Comparison of ENCODE assay signal across 11 cellular contexts in genomic region chr1:3676581-3677410, GRCh38. TPM values are rescaled to one million over a fixed set of nuclear protein-coding genes. Genes with fewer than 3 reads are reported as not detected.
DNase-seq lines count a peak whose midpoint lies in the region; ATAC-seq, FAIRE-seq and TF ChIP-seq lines count a peak whose summit lies in the region.
"Had no signal": no experiment of that assay in that cellular context is flagged by ENCODE, and none has a peak within 500 bp of the region (broad histone marks: within the 10 kb centered on the region; RNA-seq: fewer than 3 reads in every experiment).

No MANE protein-coding gene starts in this region.

- H3K36me3 Mint-ChIP-seq in CD14-positive monocyte, result peaks cover 0 to 3% of the 10 kb centered on the region in 2 donors

- H3K27me3 ChIP-seq in Peyer's patch, result no peaks in the 10 kb centered on the region

- DNase-seq in CD14-positive monocyte (ENCODE audit: low spot score), result no peak
- peak in 2 of 3 donors; percentile 68 to 69 for DNase-seq in Peyer's patch
- no peak for DNase-seq in urothelium cell line (ENCODE audit: low spot score)
- no peak for DNase-seq in DMS53 treated with DMSO at 0.1 percent for 48 hours (lab: John Stamatoyannopoulos, UW; ENCODE audit: unreplicated experiment)
- DNase-seq in foreskin melanocyte, result no peak
- DNase-seq in D341Med (ENCODE audit: low spot score), result no peak
- DNase-seq: DMS 273 treated with DMSO at 0.1 percent for 48 hours had no signal

- TF ChIP-seq CTCF in CD14-positive monocyte (IDR thresholded peaks at IDR 0.05), result no peak
- no peak for TF ChIP-seq CTCF in Peyer's patch (IDR thresholded peaks at IDR 0.05)

- peaks cover 0 to 20% (median 0%) of the 10 kb centered on the region in 4 donors for H3K4me1 ChIP-seq in Peyer's patch

- TF ChIP-seq POLR2A in GM18951 (IDR thresholded peaks at IDR 0.05; ENCODE audit: extremely low read depth, insufficient read depth, insufficient read length), result peak; percentile 25
- no peak for TF ChIP-seq POLR2A in Peyer's patch (IDR thresholded peaks at IDR 0.05)

- H3K4me3 Mint-ChIP-seq in CD14-positive monocyte, result peak overlapping the region in 1 of 2 donors; percentile 76

- peak overlapping the region in 1 of 4 donors; percentile 65 for H3K27ac ChIP-seq in Peyer's patch
- H3K27ac ChIP-seq: cardiac muscle cell had no signal

- peaks cover 70% of the 10 kb centered on the region for H3K4me1 Mint-ChIP-seq in CD14-positive monocyte

- H3K4me3 ChIP-seq in Peyer's patch, result no peak overlapping the region
- H3K4me3 ChIP-seq: cardiac muscle cell had no signal

- in situ Hi-C loops in GM18951 (cut with MboI; ENCODE audit: low sequenced_read_pairs, unreplicated experiment), result no loop called here

- ATAC-seq in HG02943 (IDR thresholded peaks at IDR 0.05; ENCODE audit: low read depth, unreplicated experiment), result peak; percentile 57
- ATAC-seq: Panc1 had no signal

- peaks cover 0 to 16% (median 10%) of the 10 kb centered on the region in 3 donors for H3K27me3 Mint-ChIP-seq in CD14-positive monocyte (ENCODE audit: low read depth in 3 of 3)

- no peaks in the 10 kb centered on the region for H3K36me3 ChIP-seq in Peyer's patch
- H3K36me3 ChIP-seq: cardiac muscle cell had no signal

- H3K9me3 Mint-ChIP-seq in CD14-positive monocyte, result peaks cover 0 to 3% (median 0%) of the 10 kb centered on the region in 7 donors

- H3K27ac Mint-ChIP-seq in CD14-positive monocyte, result peak overlapping the region; percentile 83 to 93 (median 90)

- H3K9me3 ChIP-seq in Peyer's patch, result no peaks in the 10 kb centered on the region

- no peak for FAIRE-seq in urothelium cell line (lab: Jason Lieb, UNC)

- intact Hi-C loops in CD14-positive monocyte (cut with micrococcal nuclease), result no loop called here

RNA-seq across cellular contexts. Expression of gene TP73, which starts 24.5 kb away (rescaled TPM):
- under 1 TPM in 1 of 2 donors, not detected in 1; 0.42 TPM for polyA plus RNA-seq in CD14-positive monocyte
- total RNA-seq in Peyer's patch, result under 1 TPM in 1 of 4 donors, not detected in 3; 0.38 TPM
- total RNA-seq: cardiac muscle cell had no signal

RNA-seq across cellular contexts. Expression of gene WRAP73, which starts 26.9 kb away (rescaled TPM):
- polyA plus RNA-seq in CD14-positive monocyte, result 10 to 100 TPM; 26.1 to 33.2 TPM
- total RNA-seq in Peyer's patch, result 10 to 100 TPM; 34.3 to 71.1 (median 49.4) TPM

RNA-seq across cellular contexts. Expression of gene TPRG1L, which starts 52.0 kb away (rescaled TPM):
- 10 to 100 TPM; 18.5 to 19.7 TPM for polyA plus RNA-seq in CD14-positive monocyte
- total RNA-seq in Peyer's patch, result 10 to 100 TPM; 16.5 to 93.9 (median 71.3) TPM

Comparison
In these comparisons a context has a peak if more than half of its experiments do, and no peak if none do; other contexts are left out.
1. DNase-seq: peak in Peyer's patch (2 of 3); none in CD14-positive monocyte (single experiment), urothelium cell line (single experiment), DMS53 treated with DMSO at 0.1 percent for 48 hours (single experiment), foreskin melanocyte (single experiment) and D341Med (single experiment).